ENCODE assay signal across 9 cellular contexts in the genomic region with DNA sequence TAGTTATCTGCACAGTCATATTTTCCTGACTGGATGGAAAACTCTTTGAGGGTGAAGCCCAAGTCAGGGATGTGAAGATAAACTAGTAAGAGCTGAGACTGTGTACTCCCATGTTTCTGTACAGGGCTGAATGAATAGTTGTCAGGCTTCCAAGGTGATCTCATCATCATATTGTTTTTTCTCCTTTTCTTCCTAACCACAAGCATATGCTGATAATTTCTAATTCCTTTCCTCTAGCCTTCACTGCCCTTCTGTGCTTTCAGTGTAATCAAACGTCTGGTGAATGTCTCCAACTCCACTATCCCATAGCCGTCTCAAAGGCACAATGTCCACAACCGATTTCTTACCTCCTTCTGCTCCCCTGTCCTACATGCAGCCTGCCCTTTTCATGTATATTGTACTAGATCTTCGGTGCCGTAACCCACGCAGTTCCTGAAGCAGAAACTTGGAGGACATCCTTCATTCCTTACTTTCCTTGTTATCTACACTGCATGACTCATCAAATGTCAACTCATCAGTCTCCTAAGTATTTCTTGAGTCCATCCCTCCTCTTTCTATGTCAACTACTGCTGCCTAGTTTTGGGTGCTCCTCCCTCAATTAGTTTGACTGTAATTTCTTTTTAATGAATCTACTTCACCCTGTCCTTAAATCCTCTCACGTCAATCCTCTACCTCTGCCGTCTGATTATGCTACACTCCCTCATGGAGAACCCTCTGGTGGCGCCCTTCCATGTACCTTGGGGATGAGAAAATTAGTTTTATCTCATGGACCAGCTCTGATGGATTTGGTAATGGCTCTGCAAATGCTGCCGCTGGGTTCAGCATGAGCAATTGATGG. TPM values are rescaled to one million over a fixed set of nuclear protein-coding genes. Genes with fewer than 3 reads are reported as not detected.
DNase-seq lines count a peak whose midpoint lies in the region; TF ChIP-seq lines count a peak whose summit lies in the region.
"Had no signal": no experiment of that assay in that cellular context is flagged by ENCODE, and none has a peak within 500 bp of the region (broad histone marks: within the 10 kb centered on the region; RNA-seq: fewer than 3 reads in every experiment).

No MANE protein-coding gene starts in this region.

- intact Hi-C loops in posterior cingulate gyrus (cut with DNase I): no loop called here

- no peak for TF ChIP-seq CTCF in GM20000 (IDR thresholded peaks at IDR 0.05; ENCODE audit: extremely low read depth, missing control alignments)

- DNase-seq in Ammon's horn (ENCODE audit: low spot score): peak; percentile 50
- peak; percentile 9 for DNase-seq in NCI-H2171 (lab: John Stamatoyannopoulos, UW)
- peak; percentile 94 for DNase-seq in dedifferentiated amniotic fluid mesenchymal stem cell (ENCODE audit: extremely low spot score)
- peak; percentile 70 for DNase-seq in myocyte (ENCODE audit: low read depth)
- no peak for DNase-seq in GM20000 (ENCODE audit: low spot score)
- no peak for DNase-seq in posterior cingulate gyrus
- no peak for DNase-seq in stimulated activated CD4-positive, alpha-beta T cell treated with anti-CD3 and anti-CD28 coated beads, Interleukin-4, amount 100 ng/mL, for 24 hours
- DNase-seq in DMS153 (lab: John Stamatoyannopoulos, UW): no peak
- DNase-seq: RPMI8226 had no signal

RNA-seq across cellular contexts. Expression of a gene that starts 21.9 kb away (rescaled TPM):
- 7.8 and 8.5 TPM in 2 replicates for total RNA-seq in myocyte
- polyA plus RNA-seq in myocyte (2012): 13.5 TPM

Comparison
In these comparisons a context has a peak if more than half of its experiments do, and no peak if none do; other contexts are left out.
1. DNase-seq: peak in Ammon's horn (single experiment), NCI-H2171 (single experiment), dedifferentiated amniotic fluid mesenchymal stem cell (single experiment) and myocyte (single experiment); none in GM20000 (single experiment), posterior cingulate gyrus (0 of 10), stimulated activated CD4-positive, alpha-beta T cell treated with anti-CD3 and anti-CD28 coated beads, Interleukin-4, amount 100 ng/mL, for 24 hours (single experiment) and DMS153 (single experiment).